Comparison of ENCODE assay signal across 18 cellular contexts in genomic region chr4:1573830-1574459, GRCh38.
DNase-seq lines count a peak whose midpoint lies in the region; ATAC-seq, FAIRE-seq and TF ChIP-seq lines count a peak whose summit lies in the region.
"Had no signal": no experiment of that assay in that cellular context is flagged by ENCODE, and none has a peak within 500 bp of the region (broad histone marks: within the 10 kb centered on the region; RNA-seq: fewer than 3 reads in every experiment).

No MANE protein-coding gene starts in this region.

- ATAC-seq in K562 = no peak
- no peak for ATAC-seq in mucosa of descending colon
- no peak for ATAC-seq in GM21529 (IDR thresholded peaks at IDR 0.05; ENCODE audit: unreplicated experiment)

- H3K27ac ChIP-seq in K562 (ENCODE audit: extremely low read depth, low read depth, low read length) (no peak overlapping the region), sigmoid colon (no peak overlapping the region)
- H3K27ac ChIP-seq: KMS-11 had no signal

- TF ChIP-seq CTCF in K562 (IDR thresholded peaks at IDR 0.05 in 2 of 3, conservative IDR thresholded peaks at IDR 0.05 in 1 of 3; ENCODE audit: insufficient read depth in 2 of 3, low read depth in 1 of 3, low read length in 3 of 3) (no peak), mucosa of descending colon (IDR thresholded peaks at IDR 0.05) (no peak), sigmoid colon (IDR thresholded peaks at IDR 0.05) (no peak)

- no peak overlapping the region for H3K9ac ChIP-seq in K562 (ENCODE audit: insufficient read depth in 1 of 2, low read depth in 2 of 2, low read length in 2 of 2)
- H3K9ac ChIP-seq: KMS-11 had no signal

- FAIRE-seq in K562 (lab: Jason Lieb, UNC) = no peak

- peaks cover 7 to 71% of the 10 kb centered on the region in 2 experiments; a peak in 4 of 5 replicates for H3K4me1 ChIP-seq in K562 (replicated peaks in 1 of 2; ENCODE audit: control insufficient read depth in 2 of 2, insufficient read depth in 2 of 2, low read length in 2 of 2)
- H3K4me1 ChIP-seq in mucosa of descending colon (ENCODE audit: low read depth) = no peaks in the 10 kb centered on the region
- peaks cover 0 to 10% (median 9%) of the 10 kb centered on the region in 4 donors for H3K4me1 ChIP-seq in sigmoid colon

- DNase-seq in HEK293T (ENCODE audit: extremely low spot score) (no peak), K562 (ENCODE audit: extremely low read depth in 1 of 4, low spot score in 3 of 4) (no peak), mucosa of descending colon (peak in 2 of 3 donors; percentile 13 to 39), sigmoid colon (peak; percentile 51), epidermal melanocyte (ENCODE audit: insufficient read length, low spot score) (no peak)
- no peak for DNase-seq in activated CD4-positive, alpha-beta T cell treated with anti-CD3 and anti-CD28 coated beads, Interleukin-2, amount 50 U/mL, for 1 hour
- DNase-seq: Caco-2; CD4-positive, CD25-positive, alpha-beta regulatory T cell; DMS53; GOT3; NCI-H1436; NCI-H2029; NCI-H2171 treated with DMSO at 0.1 percent for 48 hours; NCI-H446 treated with DMSO at 0.1 percent for 48 hours; NCI-H748 treated with DMSO at 0.1 percent for 48 hours; RPMI8226 had no signal

- no peak for TF ChIP-seq RAD21 in K562 (CRISPR knock-in tag; conservative IDR thresholded peaks at IDR 0.05 in 1 of 2, IDR thresholded peaks at IDR 0.05 in 1 of 2)

- intact Hi-C loops in K562 (cut with micrococcal nuclease) = no loop called here
- intact Hi-C loops in mucosa of descending colon (cut with DNase I, micrococcal nuclease) = no loop called here
- intact Hi-C loops in sigmoid colon (cut with DNase I) = no loop called here

- POLR2A ChIA-PET in HEK293T (lab: Yijun Ruan, JAX) (interaction anchor here (1.0 kb wide), 1 partner anchor 227 kb away, joined by 3 read pairs; the partner anchor contains the start of gene UVSSA), K562 (lab: Yijun Ruan, JAX) (interaction anchor here (0.7 kb wide), 1 partner anchor 54 kb away, joined by 3 read pairs; no protein-coding TSS in a partner anchor)

- TF ChIP-seq POLR2A in K562 (conservative IDR thresholded peaks at IDR 0.05) (no peak), sigmoid colon (IDR thresholded peaks at IDR 0.05) (no peak)

- TF ChIP-seq EP300 in K562 (IDR thresholded peaks at IDR 0.05; ENCODE audit: low read length) = no peak
- TF ChIP-seq EP300 in sigmoid colon (IDR thresholded peaks at IDR 0.05) = no peak

- BruUV-seq in K562 (replicated peaks; lab: Mats Ljungman, UMichigan) = no TSS peak

- peaks cover 11% of the 10 kb centered on the region; the same call in 1 of the 2 replicates for H4K20me1 ChIP-seq in K562 (replicated peaks; ENCODE audit: control insufficient read depth, insufficient read depth, low read length)

- H3K9me3 ChIP-seq in K562 (replicated peaks; ENCODE audit: control insufficient read depth, insufficient read depth, low read depth, low read length) (0 out of 2 replicates have a peak, but pooled peaks cover 3% of the 10 kb centered on the region), mucosa of descending colon (no peaks in the 10 kb centered on the region), sigmoid colon (no peaks in the 10 kb centered on the region)
- H3K9me3 ChIP-seq: Caco-2 had no signal

- CTCF ChIA-PET in HEK293T (lab: Yijun Ruan, JAX) = interaction anchor here (1.2 kb wide), 1 partner anchor 55 kb away, joined by 5 read pairs; no protein-coding TSS in a partner anchor
- CTCF ChIA-PET in K562 (lab: Yijun Ruan, JAX; ENCODE audit: low intra/inter-chr PET ratio) = no interaction called here

- H3K36me3 ChIP-seq in K562 (ENCODE audit: control insufficient read depth, insufficient read depth, low read length) (no peaks in the 10 kb centered on the region), mucosa of descending colon (ENCODE audit: low read depth) (no peaks in the 10 kb centered on the region), sigmoid colon (no peaks in the 10 kb centered on the region)

- H3K9me1 ChIP-seq in K562 (ENCODE audit: control insufficient read depth, insufficient read depth, low read length) = no peaks in the 10 kb centered on the region

- WGBS in K562 (ENCODE audit: insufficient coverage, low coverage, missing lambda C conversion rate) = 24% methylated on average over 13 of the region's 13 CpGs
- WGBS in sigmoid colon, 2 donors = 72 to 84% methylated on average over 13 of the region's 13 CpGs

- no peaks in the 10 kb centered on the region for H3K79me2 ChIP-seq in K562 (ENCODE audit: control insufficient read depth, insufficient read depth, low read length)

- peaks cover 10 to 29% of the 10 kb centered on the region in 2 experiments; a peak in 4 of 5 replicates for H3K27me3 ChIP-seq in K562 (ENCODE audit: control insufficient read depth in 2 of 2, insufficient read depth in 2 of 2, low read length in 2 of 2)
- H3K27me3 ChIP-seq in sigmoid colon = peaks cover 6 to 28% (median 25%) of the 10 kb centered on the region in 3 donors

- in situ Hi-C loops in K562 (cut with MboI) = no loop called here

- no peak overlapping the region for H3K4me2 ChIP-seq in K562 (ENCODE audit: insufficient read depth, low read length)
- H3K4me2 ChIP-seq: KMS-11 had no signal

- H2AFZ ChIP-seq in K562 (ENCODE audit: low read depth, low read length) = no peak overlapping the region

- no peak overlapping the region for H3K4me3 ChIP-seq in K562
- H3K4me3 ChIP-seq in mucosa of descending colon = no peak overlapping the region
- no peak overlapping the region for H3K4me3 ChIP-seq in sigmoid colon

TF ChIP-seq in HEK293T, 16 proteins besides CTCF, POLR2A, EP300 and RAD21:
- TF ChIP-seq TARDBP (IDR thresholded peaks at IDR 0.05) (no peak), BHLHE40 (IDR thresholded peaks at IDR 0.05; ENCODE audit: borderline replicate concordance) (no peak), NFRKB (IDR thresholded peaks at IDR 0.05) (no peak), PKNOX1 (IDR thresholded peaks at IDR 0.05) (no peak), L3MBTL2 (conservative IDR thresholded peaks at IDR 0.05) (peak; percentile 71), FOXA1 (IDR thresholded peaks at IDR 0.05) (no peak), FOXK2 (IDR thresholded peaks at IDR 0.05) (no peak), ELF4 (IDR thresholded peaks at IDR 0.05) (no peak), HDGF (IDR thresholded peaks at IDR 0.05; ENCODE audit: borderline replicate concordance) (no peak)

TF ChIP-seq in K562, 482 proteins besides CTCF, POLR2A, EP300 and RAD21:
- TF ChIP-seq HMG20A (CRISPR knock-in tag; conservative IDR thresholded peaks at IDR 0.05) = no peak
- TF ChIP-seq ZNF699 (CRISPR knock-in tag; IDR thresholded peaks at IDR 0.05; ENCODE audit: insufficient replicate concordance) = no peak
- TF ChIP-seq E2F6 (IDR thresholded peaks at IDR 0.05; ENCODE audit: borderline replicate concordance in 1 of 2, extremely low read depth in 1 of 2, insufficient read depth in 1 of 2, insufficient read length in 1 of 2, low read depth in 1 of 2, low read length in 1 of 2, poor library complexity in 1 of 2, severe bottlenecking in 1 of 2) = peak in 1 of 2 experiments; percentile 55
- TF ChIP-seq NFRKB (IDR thresholded peaks at IDR 0.05; ENCODE audit: low read depth) = no peak
- no peak for TF ChIP-seq JUN (IDR thresholded peaks at IDR 0.05; ENCODE audit: borderline replicate concordance, low read depth, low read length)
- TF ChIP-seq JUN (CRISPR knock-in tag; IDR thresholded peaks at IDR 0.05; ENCODE audit: borderline replicate concordance) = no peak
- TF ChIP-seq TFE3 (CRISPR knock-in tag; IDR thresholded peaks at IDR 0.05) = peak; percentile 46
- 0 out of 2 replicates have a peak, but pooled peaks have one; percentile 19 for TF ChIP-seq L3MBTL2 (IDR thresholded peaks at IDR 0.05)

Comparison
In these comparisons a context has a peak if more than half of its experiments do, and no peak if none do; other contexts are left out.
1. DNase-seq: peak in mucosa of descending colon (2 of 3) and sigmoid colon (single experiment); none in HEK293T (single experiment), K562 (0 of 4), activated CD4-positive, alpha-beta T cell treated with anti-CD3 and anti-CD28 coated beads, Interleukin-2, amount 50 U/mL, for 1 hour (single experiment) and epidermal melanocyte (single experiment).